Comparison of ENCODE assay signal across 7 cellular contexts in genomic region chr3:68779261-68779660, GRCh38.
"Had no signal": no experiment of that assay in that cellular context is flagged by ENCODE, and none has a peak within 500 bp of the region (broad histone marks: within the 10 kb centered on the region; RNA-seq: fewer than 3 reads in every experiment).

No MANE protein-coding gene starts in this region.

- H3K4me1 Mint-ChIP-seq: GM23338, H9, IgD-negative memory B cell had no signal

- H3K27ac Mint-ChIP-seq: GM23338, H9, HFFc6, IgD-negative memory B cell had no signal

- H3K27ac ChIP-seq: HL-60 had no signal

- DNase-seq: H9, HCEC 1CT, HFFc6, KG1 had no signal

- H3K4me3 ChIP-seq: GM23338 had no signal

- H3K27me3 Mint-ChIP-seq: IgD-negative memory B cell had no signal

- H3K4me3 Mint-ChIP-seq: GM23338, H9, HFFc6, IgD-negative memory B cell had no signal
